ENCODE assay signal across 1 cellular context in the genomic region with DNA sequence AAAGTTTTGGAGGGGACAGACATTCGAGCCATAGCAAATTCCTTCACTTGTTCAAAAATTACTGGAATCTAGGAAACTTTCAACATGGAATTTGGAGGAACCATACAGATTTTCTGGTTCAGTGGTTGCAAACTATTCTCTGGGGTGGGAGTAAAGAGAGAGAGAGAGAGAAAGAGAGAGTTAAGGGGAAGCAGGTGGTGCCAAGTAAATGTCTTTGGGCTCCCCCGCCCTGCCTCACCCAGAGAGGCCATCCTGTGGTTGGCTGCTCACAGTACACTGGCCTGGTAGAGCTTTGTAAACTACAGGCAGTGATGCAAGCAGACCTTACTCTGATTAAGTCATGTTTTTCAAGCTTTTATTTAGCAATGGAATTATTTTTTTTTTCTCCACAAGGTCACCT.
TF ChIP-seq lines count a peak whose summit lies in the region.

No MANE protein-coding gene starts in this region.

TF ChIP-seq in IMR-90, 13 proteins besides CTCF, POLR2A, EP300 and RAD21:
- TF ChIP-seq, protein P1, sequence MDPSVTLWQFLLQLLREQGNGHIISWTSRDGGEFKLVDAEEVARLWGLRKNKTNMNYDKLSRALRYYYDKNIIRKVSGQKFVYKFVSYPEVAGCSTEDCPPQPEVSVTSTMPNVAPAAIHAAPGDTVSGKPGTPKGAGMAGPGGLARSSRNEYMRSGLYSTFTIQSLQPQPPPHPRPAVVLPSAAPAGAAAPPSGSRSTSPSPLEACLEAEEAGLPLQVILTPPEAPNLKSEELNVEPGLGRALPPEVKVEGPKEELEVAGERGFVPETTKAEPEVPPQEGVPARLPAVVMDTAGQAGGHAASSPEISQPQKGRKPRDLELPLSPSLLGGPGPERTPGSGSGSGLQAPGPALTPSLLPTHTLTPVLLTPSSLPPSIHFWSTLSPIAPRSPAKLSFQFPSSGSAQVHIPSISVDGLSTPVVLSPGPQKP (IDR thresholded peaks at IDR 0.05; ENCODE audit: borderline replicate concordance, low read depth, low read length), result no peak
- TF ChIP-seq MXI1 (IDR thresholded peaks at IDR 0.05; ENCODE audit: borderline replicate concordance, low read depth, low read length) (no peak), RCOR1 (IDR thresholded peaks at IDR 0.05; ENCODE audit: insufficient replicate concordance, low read length) (no peak), SMC3 (IDR thresholded peaks at IDR 0.05; ENCODE audit: low read depth, low read length) (no peak), CHD1 (IDR thresholded peaks at IDR 0.05; ENCODE audit: low read depth, low read length) (no peak), NFE2L2 (IDR thresholded peaks at IDR 0.05; ENCODE audit: low read depth, low read length) (no peak), RFX5 (IDR thresholded peaks at IDR 0.05; ENCODE audit: low read depth, low read length) (no peak), MAZ (IDR thresholded peaks at IDR 0.05; ENCODE audit: borderline replicate concordance, low read depth, low read length) (no peak)
